ENCODE assay signal across 1 cellular context in the genomic region with DNA sequence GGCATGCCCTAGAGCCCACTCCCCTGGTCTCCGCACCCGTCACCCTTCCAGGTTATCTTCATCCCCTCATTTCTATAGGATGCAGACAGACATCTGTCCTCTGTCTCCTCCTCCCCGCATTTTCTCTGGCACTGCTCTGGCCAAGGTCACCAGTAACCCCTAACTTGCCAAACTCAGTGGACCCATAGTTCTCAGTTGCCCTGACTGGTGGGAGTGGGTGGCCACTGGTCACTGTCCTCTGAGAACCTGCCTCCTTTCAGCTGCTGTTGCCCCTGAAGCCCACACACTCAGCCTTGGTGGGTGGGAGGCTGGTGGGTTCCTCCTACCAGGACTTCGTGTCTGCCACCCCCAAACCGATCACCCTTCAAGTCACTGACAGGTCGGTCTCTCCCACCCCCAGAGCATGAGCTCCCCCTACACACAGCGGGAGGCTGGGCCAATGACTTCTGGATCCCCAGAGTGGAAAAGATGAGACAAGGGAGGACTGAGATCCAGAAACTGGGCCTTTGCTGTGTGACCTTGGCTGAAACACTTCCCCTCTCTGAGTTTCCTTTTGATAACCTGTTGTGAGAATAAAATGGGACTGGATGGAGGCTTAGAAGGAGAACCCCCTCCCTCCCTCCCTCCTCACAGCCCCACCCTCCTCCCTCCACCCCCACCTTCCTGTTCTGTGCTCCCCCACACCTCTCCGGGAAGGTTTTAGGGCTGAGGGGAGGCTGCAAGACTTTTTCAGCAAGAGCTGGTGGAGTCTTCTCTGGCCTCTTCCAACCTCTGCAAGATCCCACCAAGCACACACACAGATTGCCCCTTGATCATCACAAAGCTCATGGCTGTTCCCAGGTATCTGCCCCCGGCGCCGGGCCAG.
TF ChIP-seq lines count a peak whose summit lies in the region.

No MANE protein-coding gene starts in this region.

TF ChIP-seq in IMR-90, 13 proteins besides CTCF, POLR2A, EP300 and RAD21:
- TF ChIP-seq CEBPB (IDR thresholded peaks at IDR 0.05; ENCODE audit: low read depth, low read length) (no peak), NFE2L2 (IDR thresholded peaks at IDR 0.05; ENCODE audit: low read depth, low read length) (no peak), BHLHE40 (IDR thresholded peaks at IDR 0.05; ENCODE audit: low read depth, low read length) (no peak), RCOR1 (IDR thresholded peaks at IDR 0.05; ENCODE audit: insufficient replicate concordance, low read length) (no peak), FOS (IDR thresholded peaks at IDR 0.05; ENCODE audit: low read depth, low read length) (no peak), CHD1 (IDR thresholded peaks at IDR 0.05; ENCODE audit: low read depth, low read length) (no peak), MAFK (IDR thresholded peaks at IDR 0.05; ENCODE audit: low read depth, low read length) (no peak), MXI1 (IDR thresholded peaks at IDR 0.05; ENCODE audit: borderline replicate concordance, low read depth, low read length) (no peak), SMC3 (IDR thresholded peaks at IDR 0.05; ENCODE audit: low read depth, low read length) (no peak), RFX5 (IDR thresholded peaks at IDR 0.05; ENCODE audit: low read depth, low read length) (no peak), MAZ (IDR thresholded peaks at IDR 0.05; ENCODE audit: borderline replicate concordance, low read depth, low read length) (no peak; the same call in 1 of the 2 replicates)
- TF ChIP-seq, protein P1, sequence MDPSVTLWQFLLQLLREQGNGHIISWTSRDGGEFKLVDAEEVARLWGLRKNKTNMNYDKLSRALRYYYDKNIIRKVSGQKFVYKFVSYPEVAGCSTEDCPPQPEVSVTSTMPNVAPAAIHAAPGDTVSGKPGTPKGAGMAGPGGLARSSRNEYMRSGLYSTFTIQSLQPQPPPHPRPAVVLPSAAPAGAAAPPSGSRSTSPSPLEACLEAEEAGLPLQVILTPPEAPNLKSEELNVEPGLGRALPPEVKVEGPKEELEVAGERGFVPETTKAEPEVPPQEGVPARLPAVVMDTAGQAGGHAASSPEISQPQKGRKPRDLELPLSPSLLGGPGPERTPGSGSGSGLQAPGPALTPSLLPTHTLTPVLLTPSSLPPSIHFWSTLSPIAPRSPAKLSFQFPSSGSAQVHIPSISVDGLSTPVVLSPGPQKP (IDR thresholded peaks at IDR 0.05; ENCODE audit: borderline replicate concordance, low read depth, low read length): no peak
- TF ChIP-seq, protein P2, sequence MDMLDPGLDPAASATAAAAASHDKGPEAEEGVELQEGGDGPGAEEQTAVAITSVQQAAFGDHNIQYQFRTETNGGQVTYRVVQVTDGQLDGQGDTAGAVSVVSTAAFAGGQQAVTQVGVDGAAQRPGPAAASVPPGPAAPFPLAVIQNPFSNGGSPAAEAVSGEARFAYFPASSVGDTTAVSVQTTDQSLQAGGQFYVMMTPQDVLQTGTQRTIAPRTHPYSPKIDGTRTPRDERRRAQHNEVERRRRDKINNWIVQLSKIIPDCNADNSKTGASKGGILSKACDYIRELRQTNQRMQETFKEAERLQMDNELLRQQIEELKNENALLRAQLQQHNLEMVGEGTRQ (IDR thresholded peaks at IDR 0.05; ENCODE audit: low read depth, low read length): no peak
TF ChIP-seq in IMR-90: peak in this region for 0.
